21 cellular contexts compared by ENCODE assay signal in genomic region chr1:244699741-244700140, GRCh38. TPM values are rescaled to one million over a fixed set of nuclear protein-coding genes. Genes with fewer than 3 reads are reported as not detected.
A peak's percentile ranks its signal among the peaks of the same experiment; 100 is the strongest.
DNase-seq lines count a peak whose midpoint lies in the region; ATAC-seq and TF ChIP-seq lines count a peak whose summit lies in the region.
"Had no signal": no experiment of that assay in that cellular context is flagged by ENCODE, and none has a peak within 500 bp of the region (broad histone marks: within the 10 kb centered on the region; RNA-seq: fewer than 3 reads in every experiment).

No MANE protein-coding gene starts in this region.

- no peak for TF ChIP-seq POLR2A in prostate gland (IDR thresholded peaks at IDR 0.05)

- H3K9me3 ChIP-seq in HEK293 (ENCODE audit: control insufficient read depth, insufficient read depth, low read depth, low read length), result no peaks in the 10 kb centered on the region; the same call in 1 of the 2 replicates
- no peaks in the 10 kb centered on the region for H3K9me3 ChIP-seq in CD4-positive, alpha-beta memory T cell (ENCODE audit: control insufficient read depth in 1 of 2, low read length in 2 of 2)
- H3K9me3 ChIP-seq in prostate gland, result no peaks in the 10 kb centered on the region
- H3K9me3 ChIP-seq: A549, BE2C, HAP-1 had no signal

- CTCF ChIA-PET in HEK293 (lab: Yijun Ruan, JAX) (no interaction called here), WTC11 (lab: Charles Lee) (interaction anchor here (1.0 kb wide), 1 partner anchor 97 kb away, joined by 4 read pairs; no protein-coding TSS in a partner anchor)
- CTCF ChIA-PET in CD4-positive, alpha-beta memory T cell (lab: Charles Lee; ENCODE audit: partially characterized antibody), result no interaction called here

- H3K4me1 ChIP-seq in HEK293 (ENCODE audit: control insufficient read depth, insufficient read depth, low read length) (no peaks in the 10 kb centered on the region), prostate gland (replicated peaks) (no peaks in the 10 kb centered on the region)
- H3K4me1 ChIP-seq in CD4-positive, alpha-beta memory T cell (ENCODE audit: insufficient read depth, low read length), result no peaks in the 10 kb centered on the region
- H3K4me1 ChIP-seq: A549; BE2C; BLaER1 treated with 17β-estradiol and CSF1 and Interleukin-3, amounts not matched to agents 10 nM and 100 nM; HAP-1 had no signal

- H3K27me3 Mint-ChIP-seq in WTC11 (ENCODE audit: low read depth), result no peaks in the 10 kb centered on the region
- no peaks in the 10 kb centered on the region for H3K27me3 Mint-ChIP-seq in CD4-positive, alpha-beta memory T cell
- H3K27me3 Mint-ChIP-seq: CD4-positive, alpha-beta T cell had no signal

- H3K27ac ChIP-seq in HEK293 (ENCODE audit: extremely low read depth, low read depth, low read length) (no peak overlapping the region), prostate gland (no peak overlapping the region)
- no peak overlapping the region for H3K27ac ChIP-seq in CD4-positive, alpha-beta memory T cell (ENCODE audit: low read depth, low read length)
- H3K27ac ChIP-seq: A549; BLaER1 treated with 17β-estradiol and CSF1 and Interleukin-3, amounts not matched to agents 10 nM and 100 nM had no signal

- no peak for DNase-seq in WTC11 (ENCODE audit: low spot score)
- DNase-seq in head of caudate nucleus, result peak in 37 of 42 donors; percentile 17 to 90 (median 59)
- peak; percentile 49 for DNase-seq in putamen (ENCODE audit: low spot score)
- no peak for DNase-seq in CD4-positive, alpha-beta memory T cell
- no peak for DNase-seq in prostate gland (ENCODE audit: low spot score)
- DNase-seq in stimulated activated CD4-positive, alpha-beta T cell treated with anti-CD3 and anti-CD28 coated beads, Interleukin-2, amount 100 ng/mL, for 24 hours, result no peak
- DNase-seq: 8988T; ACHN; AML-193; BE2C; Calu3; CD4-positive, alpha-beta T cell; COR-L47; DMS53; DND-41; GOT3 had no signal

- H3K36me3 Mint-ChIP-seq in WTC11, result peaks cover 71% of the 10 kb centered on the region
- H3K36me3 Mint-ChIP-seq in CD4-positive, alpha-beta memory T cell, result peaks cover 69 to 74% of the 10 kb centered on the region in 2 donors

- H3K36me3 ChIP-seq in HEK293 (ENCODE audit: control insufficient read depth in 2 of 2, insufficient read depth in 1 of 2, low read length in 2 of 2) (peaks cover 41 to 50% of the 10 kb centered on the region in 2 experiments), prostate gland (peaks cover 0 to 3% of the 10 kb centered on the region in 2 donors)
- H3K36me3 ChIP-seq in CD4-positive, alpha-beta memory T cell (ENCODE audit: insufficient read depth, low read length), result peaks cover 15% of the 10 kb centered on the region

- POLR2A ChIA-PET in HEK293 (lab: Yijun Ruan, JAX) (interaction anchor here (0.6 kb wide), 1 partner anchor 35 kb away, joined by 3 read pairs; no protein-coding TSS in a partner anchor), WTC11 (lab: Charles Lee) (no interaction called here)
- POLR2A ChIA-PET in CD4-positive, alpha-beta memory T cell (lab: Charles Lee; ENCODE audit: partially characterized antibody), result no interaction called here

- TF ChIP-seq CTCF in HEK293 (tag by site-specific recombination; IDR thresholded peaks at IDR 0.05) (no peak), WTC11 (IDR thresholded peaks at IDR 0.05) (no peak), prostate gland (IDR thresholded peaks at IDR 0.05) (no peak)

- intact Hi-C loops in head of caudate nucleus (cut with DNase I), result no loop called here
- intact Hi-C loops in CD4-positive, alpha-beta memory T cell (cut with micrococcal nuclease), result no loop called here
- intact Hi-C loops in prostate gland (cut with DNase I), result no loop called here

- H3K4me1 Mint-ChIP-seq in WTC11, result no peaks in the 10 kb centered on the region
- H3K4me1 Mint-ChIP-seq in CD4-positive, alpha-beta memory T cell, result peaks cover 0 to 4% (median 0%) of the 10 kb centered on the region in 4 donors
- H3K4me1 Mint-ChIP-seq: CD14-positive monocyte had no signal

- H3K9me3 Mint-ChIP-seq in WTC11, result peaks cover 26% of the 10 kb centered on the region
- peaks cover 0 to 12% (median 5%) of the 10 kb centered on the region in 8 donors for H3K9me3 Mint-ChIP-seq in CD4-positive, alpha-beta memory T cell

- no peak for ATAC-seq in WTC11
- ATAC-seq: A549 had no signal

- H3K4me3 Mint-ChIP-seq in WTC11, result no peak overlapping the region
- H3K4me3 Mint-ChIP-seq in CD4-positive, alpha-beta memory T cell, result no peak overlapping the region
- H3K4me3 Mint-ChIP-seq: CD14-positive monocyte; CD4-positive, alpha-beta T cell had no signal

- H3K27me3 ChIP-seq in CD4-positive, alpha-beta memory T cell (ENCODE audit: insufficient read depth, low read length), result no peaks in the 10 kb centered on the region
- H3K27me3 ChIP-seq in prostate gland (replicated peaks; ENCODE audit: insufficient read depth), result no peaks in the 10 kb centered on the region
- H3K27me3 ChIP-seq: BE2C; BLaER1 treated with 17β-estradiol and CSF1 and Interleukin-3, amounts not matched to agents 10 nM and 100 nM had no signal

- WGBS in prostate gland, result 94% methylated on average over 4 of the region's 4 CpGs

- H3K4me3 ChIP-seq in HEK293 (ENCODE audit: low read depth, low read length), result no peak overlapping the region
- no peak overlapping the region for H3K4me3 ChIP-seq in CD4-positive, alpha-beta memory T cell (ENCODE audit: low read length in 2 of 2)
- no peak overlapping the region for H3K4me3 ChIP-seq in prostate gland
- H3K4me3 ChIP-seq: A549; BLaER1 treated with 17β-estradiol and CSF1 and Interleukin-3, amounts not matched to agents 10 nM and 100 nM; HAP-1 had no signal

- H3K27ac Mint-ChIP-seq in WTC11, result peak overlapping the region; percentile 82; the same call in 1 of the 2 replicates
- no peak overlapping the region for H3K27ac Mint-ChIP-seq in CD4-positive, alpha-beta memory T cell
- H3K27ac Mint-ChIP-seq: CD14-positive monocyte; CD4-positive, alpha-beta T cell had no signal

TF ChIP-seq in HEK293, 187 proteins besides CTCF, POLR2A, EP300 and RAD21 (continues in another document):
- no peak for TF ChIP-seq ZNF571 (tag by site-specific recombination; IDR thresholded peaks at IDR 0.05)
- TF ChIP-seq ZNF654 (tag by site-specific recombination; IDR thresholded peaks at IDR 0.05; ENCODE audit: low read depth), result no peak
- no peak for TF ChIP-seq HOXD13 (CRISPR knock-in tag; IDR thresholded peaks at IDR 0.05; ENCODE audit: borderline replicate concordance)
- no peak for TF ChIP-seq ZNF660 (tag by site-specific recombination; IDR thresholded peaks at IDR 0.05)
- no peak for TF ChIP-seq RBAK (tag by site-specific recombination; IDR thresholded peaks at IDR 0.05)

TF ChIP-seq in WTC11, 78 proteins besides CTCF, POLR2A, EP300 and RAD21 (continues in another document):
- no peak for TF ChIP-seq JUN (CRISPR knock-in tag; IDR thresholded peaks at IDR 0.05)
- TF ChIP-seq STAT6 (CRISPR knock-in tag; conservative IDR thresholded peaks at IDR 0.05; ENCODE audit: low read depth), result no peak
- no peak for TF ChIP-seq USF1 (CRISPR knock-in tag; IDR thresholded peaks at IDR 0.05)
- TF ChIP-seq NR2C2 (CRISPR knock-in tag; IDR thresholded peaks at IDR 0.05), result no peak
- no peak for TF ChIP-seq TCF7 (CRISPR knock-in tag; IDR thresholded peaks at IDR 0.05; ENCODE audit: low read depth)
- TF ChIP-seq SOX15 (CRISPR knock-in tag; IDR thresholded peaks at IDR 0.05), result no peak
- no peak for TF ChIP-seq ZBTB21 (CRISPR knock-in tag; IDR thresholded peaks at IDR 0.05; ENCODE audit: borderline replicate concordance)

RNA-seq across cellular contexts. Expression of gene DESI2, which starts 46.8 kb away (rescaled TPM):
- total RNA-seq in WTC11 (2021) (76.1 to 108 TPM (median 76.4 TPM) in 3 replicates), prostate gland (10 to 100 TPM; 25.3 to 30.6 TPM)
- total RNA-seq in CD4-positive, alpha-beta memory T cell, result 10 to 100 TPM; 21.1 to 22.8 TPM
- polyA plus RNA-seq in CD4-positive, alpha-beta memory T cell, result 10 to 100 TPM; 13.0 to 16.7 TPM

Comparison
In these comparisons a context has a peak if more than half of its experiments do, and no peak if none do; other contexts are left out.
1. DNase-seq: peak in head of caudate nucleus (37 of 42) and putamen (single experiment); none in WTC11 (single experiment), CD4-positive, alpha-beta memory T cell (0 of 5), prostate gland (single experiment) and stimulated activated CD4-positive, alpha-beta T cell treated with anti-CD3 and anti-CD28 coated beads, Interleukin-2, amount 100 ng/mL, for 24 hours (0 of 2).